1 cellular context compared by ENCODE assay signal in genomic region chrX:111445485-111445884, GRCh38.
TF ChIP-seq lines count a peak whose summit lies in the region.

No MANE protein-coding gene starts in this region.

TF ChIP-seq in GM23338, 12 proteins besides CTCF, POLR2A, EP300 and RAD21 (continued from another document):
- TF ChIP-seq ZNF462 (CRISPR knock-in tag; IDR thresholded peaks at IDR 0.05) (no peak), EZH2phosphoT487 (IDR thresholded peaks at IDR 0.05; ENCODE audit: unreplicated experiment) (no peak), JUNB (IDR thresholded peaks at IDR 0.05; ENCODE audit: unreplicated experiment) (no peak)
